8 cellular contexts compared by ENCODE assay signal in genomic region chr9:128946945-128947422, GRCh38. TPM values are rescaled to one million over a fixed set of nuclear protein-coding genes. Genes with fewer than 3 reads are reported as not detected.
A peak's percentile ranks its signal among the peaks of the same experiment; 100 is the strongest.
DNase-seq lines count a peak whose midpoint lies in the region; ATAC-seq and TF ChIP-seq lines count a peak whose summit lies in the region.

No MANE protein-coding gene starts in this region.

- DNase-seq in adipocyte (ENCODE audit: low read depth), result peak; percentile 40
- peak; percentile 39 for DNase-seq in left ventricle myocardium superior
- no peak for DNase-seq in NCI-H2107 (lab: John Stamatoyannopoulos, UW)
- no peak for DNase-seq in glomerular visceral epithelial cell (ENCODE audit: extremely low spot score)

- peak overlapping the region; percentile 93 for H3K9ac ChIP-seq in adipocyte (ENCODE audit: low read length)
- H3K9ac ChIP-seq in rectal smooth muscle tissue (ENCODE audit: low read length), result peak overlapping the region; percentile 59

- peak overlapping the region; percentile 90 for H3K4me3 ChIP-seq in adipocyte (ENCODE audit: low read length)
- peak overlapping the region; percentile 95 for H3K4me3 ChIP-seq in rectal smooth muscle tissue (ENCODE audit: low read length)

- H3K27me3 ChIP-seq in adipocyte (replicated peaks; ENCODE audit: control insufficient read depth, insufficient read depth, low read length), result no peaks in the 10 kb centered on the region
- no peaks in the 10 kb centered on the region for H3K27me3 ChIP-seq in rectal smooth muscle tissue (ENCODE audit: control insufficient read depth, insufficient read depth, low read length)

- H3K27ac ChIP-seq in C4-2B (peak overlapping the region; percentile 95), KOPT-K1 (ENCODE audit: low read depth, low read length, poor library complexity, severe bottlenecking) (peak overlapping the region; percentile 86), rectal smooth muscle tissue (ENCODE audit: low read depth, low read length) (peak overlapping the region; percentile 94)

- H3K36me3 ChIP-seq in KOPT-K1 (ENCODE audit: insufficient read depth, low read length) (peaks cover 22% of the 10 kb centered on the region; the same call in 1 of the 2 replicates), adipocyte (ENCODE audit: control insufficient read depth, insufficient read depth, low read length, severe bottlenecking) (peaks cover 12% of the 10 kb centered on the region), rectal smooth muscle tissue (ENCODE audit: control insufficient read depth, insufficient read depth, low read length) (peaks cover 2% of the 10 kb centered on the region)

- TF ChIP-seq CTCF in C4-2B (conservative IDR thresholded peaks at IDR 0.05), result no peak

- peaks cover 37% of the 10 kb centered on the region for H3K4me1 ChIP-seq in adipocyte (ENCODE audit: control insufficient read depth, insufficient read depth, low read length)
- H3K4me1 ChIP-seq in rectal smooth muscle tissue (ENCODE audit: control insufficient read depth, insufficient read depth, low read length), result peaks cover 7% of the 10 kb centered on the region

- peak; percentile 18 for ATAC-seq in GM19455 (IDR thresholded peaks at IDR 0.05; ENCODE audit: unreplicated experiment)
- peak; percentile 44 for ATAC-seq in left ventricle myocardium superior

- no peaks in the 10 kb centered on the region for H3K9me3 ChIP-seq in KOPT-K1 (ENCODE audit: insufficient read depth, low read length, poor library complexity, severe bottlenecking)
- H3K9me3 ChIP-seq in adipocyte (ENCODE audit: control insufficient read depth, low read length), result no peaks in the 10 kb centered on the region

- intact Hi-C loops in left ventricle myocardium superior (cut with micrococcal nuclease), result no loop called here

RNA-seq across cellular contexts. Expression of gene DOLK, which starts 0.4 kb away (rescaled TPM):
- 8.0 TPM for total RNA-seq in left ventricle myocardium superior

RNA-seq across cellular contexts. Expression of gene NUP188, which starts 0.5 kb away (rescaled TPM):
- 17.4 TPM for total RNA-seq in left ventricle myocardium superior

RNA-seq across cellular contexts. Expression of gene PHYHD1, which starts 26.2 kb away (rescaled TPM):
- 39.7 TPM for total RNA-seq in left ventricle myocardium superior

Comparison
In these comparisons a context has a peak if more than half of its experiments do, and no peak if none do; other contexts are left out.
1. DNase-seq: peak in adipocyte (single experiment) and left ventricle myocardium superior (single experiment); none in NCI-H2107 (single experiment) and glomerular visceral epithelial cell (single experiment).
2. Peak in every context shown above with its lines, with median percentiles within 50 percentile points of each other: H3K27ac ChIP-seq.